In genomic region chr14:21455592-21455911, GRCh38 we compare ENCODE assay signal across 8 cellular contexts. TPM values are rescaled to one million over a fixed set of nuclear protein-coding genes. Genes with fewer than 3 reads are reported as not detected.
DNase-seq lines count a peak whose midpoint lies in the region; ATAC-seq, FAIRE-seq and TF ChIP-seq lines count a peak whose summit lies in the region.

No MANE protein-coding gene starts in this region.

- H3K4me2 ChIP-seq in DND-41 (ENCODE audit: insufficient read depth, low read length) (peak overlapping the region; percentile 94), HCT116 (ENCODE audit: low read length) (peak overlapping the region; percentile 84)

- H3K36me3 ChIP-seq in DND-41 (ENCODE audit: insufficient read depth, low read length) = peaks cover 15% of the 10 kb centered on the region
- H3K36me3 ChIP-seq in HCT116 (ENCODE audit: control insufficient read depth in 1 of 2, insufficient read depth in 2 of 2, low read length in 2 of 2) = peaks cover 0 to 3% of the 10 kb centered on the region in 2 experiments; a peak in 1 of 4 replicates
- H3K36me3 ChIP-seq in SK-N-MC (ENCODE audit: insufficient read depth, low read length) = peaks cover 14% of the 10 kb centered on the region
- no peaks in the 10 kb centered on the region for H3K36me3 ChIP-seq in pancreas

- ATAC-seq in DND-41 (ENCODE audit: insufficient read depth, low read depth) = no peak; the same call in 2 of the 3 replicates
- ATAC-seq in HCT116 = peak; percentile 26
- ATAC-seq in pancreas = peak; percentile 21 to 43 (median 37)

- H3K27me3 ChIP-seq in DND-41 (ENCODE audit: insufficient read depth, low read length, poor library complexity) (no peaks in the 10 kb centered on the region), HCT116 (ENCODE audit: insufficient read depth, low read length) (no peaks in the 10 kb centered on the region), pancreas (no peaks in the 10 kb centered on the region)

- H3K9me2 ChIP-seq in HCT116 (ENCODE audit: insufficient read depth) = no peaks in the 10 kb centered on the region

- H3K4me1 ChIP-seq in DND-41 (ENCODE audit: insufficient read depth, low read length) = peaks cover 35% of the 10 kb centered on the region
- peaks cover 10 to 16% of the 10 kb centered on the region in 2 experiments; a peak in 3 of 4 replicates for H3K4me1 ChIP-seq in HCT116 (ENCODE audit: control insufficient read depth in 1 of 2, insufficient read depth in 2 of 2, low read length in 2 of 2)
- peaks cover 4 to 19% (median 5%) of the 10 kb centered on the region in 3 donors for H3K4me1 ChIP-seq in pancreas

- H3K4me3 ChIP-seq in DND-41 (ENCODE audit: low read depth in 1 of 2, low read length in 2 of 2) (peak overlapping the region; percentile 68 to 85; a peak in 3 of 4 replicates), HCT116 (replicated peaks in 1 of 2; ENCODE audit: low read depth in 1 of 2, low read length in 2 of 2) (peak overlapping the region; percentile 87 to 97), SK-N-MC (peak overlapping the region; percentile 93), pancreas (peak overlapping the region; percentile 43 to 83 (median 72))

- H3K27ac ChIP-seq in DND-41 (ENCODE audit: low read length) (peak overlapping the region; percentile 79), HCT116 (ENCODE audit: low read depth, low read length) (peak overlapping the region; percentile 69), SK-N-MC (peak overlapping the region; percentile 33; the same call in 1 of the 2 replicates), pancreas (peak overlapping the region; percentile 67 to 97 (median 89))

- RAD21 ChIA-PET in HCT116 (lab: Charles Lee; ENCODE audit: low non-redundant PET in 1 of 2, low total read pairs in 2 of 2, uncharacterized antibody in 2 of 2, unreplicated experiment in 2 of 2) = interaction anchor here (0.9 to 1.6 kb wide), 2 partner anchors 18 to 55 kb away, joined by 4 to 5 read pairs; partner anchors contain the start of gene METTL3 (in 1 of the 2)

- no peak for TF ChIP-seq RAD21 in HCT116 (IDR thresholded peaks at IDR 0.05; ENCODE audit: low read depth)

- H3K79me2 ChIP-seq in DND-41 (ENCODE audit: insufficient read depth, low read length) = peaks cover 53% of the 10 kb centered on the region
- H3K79me2 ChIP-seq in HCT116 (ENCODE audit: insufficient read depth, low read length) = peaks cover 53% of the 10 kb centered on the region

- H4K20me1 ChIP-seq in DND-41 (ENCODE audit: insufficient read depth, low read length) (peaks cover 8% of the 10 kb centered on the region; the same call in 1 of the 2 replicates), HCT116 (ENCODE audit: insufficient read depth) (no peaks in the 10 kb centered on the region)

- TF ChIP-seq POLR2A in HCT116 (IDR thresholded peaks at IDR 0.05; ENCODE audit: borderline replicate concordance, extremely low read depth, insufficient read depth, insufficient read length) = no peak

- intact Hi-C loops in HCT116 (cut with micrococcal nuclease) (no loop called here), pancreas (cut with DNase I) (no loop called here)

- 0 to 1% methylated on average over 17 of the region's 17 CpGs for WGBS in pancreas, 2 donors

- CTCF ChIA-PET in HCT116 (lab: Charles Lee) = interaction anchor here (0.6 to 2.6 kb wide), 13 partner anchors 10 to 441 kb away, joined by 3 to 23 read pairs (median 4); no protein-coding TSS in a partner anchor

- H3K9me3 ChIP-seq in DND-41 (ENCODE audit: insufficient read depth, low read length, severe bottlenecking) (no peaks in the 10 kb centered on the region), HCT116 (ENCODE audit: control insufficient read depth in 1 of 2, insufficient read depth in 1 of 2, low read depth in 1 of 2, low read length in 2 of 2) (no peaks in the 10 kb centered on the region), SK-N-MC (ENCODE audit: low read depth, low read length) (no peaks in the 10 kb centered on the region), pancreas (no peaks in the 10 kb centered on the region)

- FAIRE-seq in pancreas (lab: Jason Lieb, UNC) = no peak

- POLR2A ChIA-PET in HCT116 (lab: Charles Lee) = interaction anchor here (0.9 to 2.1 kb wide), 5 partner anchors 11 to 71 kb away, joined by 4 to 34 read pairs (median 9); partner anchors contain the start of genes METTL3, RAB2B, SUPT16H and TOX4

- DNase-seq in DND-41 (no peak), HCT116 (ENCODE audit: low read depth, low spot score) (no peak), SK-N-MC (ENCODE audit: low read depth, low spot score) (no peak), fibroblast of gingiva (ENCODE audit: low read depth) (peak; percentile 13), pancreas (no peak), NOMO-1 treated with dmso at 0.1 percent for 144 hours (lab: John Stamatoyannopoulos, UW; ENCODE audit: unreplicated experiment) (no peak), OCI-M1 (lab: John Stamatoyannopoulos, UW) (no peak), medulla oblongata (ENCODE audit: extremely low spot score) (no peak)

- H3K9ac ChIP-seq in DND-41 (ENCODE audit: low read depth, low read length) (peak overlapping the region; percentile 69), HCT116 (ENCODE audit: low read length) (peak overlapping the region; percentile 92), SK-N-MC (ENCODE audit: insufficient read length) (peak overlapping the region; percentile 88)

- BruUV-seq in HCT116 (replicated peaks; lab: Mats Ljungman, UMichigan) = TSS peak; percentile 59

- H2AFZ ChIP-seq in DND-41 (ENCODE audit: low read depth, low read length) (peak overlapping the region; percentile 89), HCT116 (ENCODE audit: low read depth, low read length, poor library complexity, severe bottlenecking) (no peak overlapping the region)

- TF ChIP-seq CTCF in DND-41 (IDR thresholded peaks at IDR 0.05; ENCODE audit: borderline replicate concordance, extremely low read depth, low read length, poor library complexity, severe bottlenecking) (no peak), HCT116 (IDR thresholded peaks at IDR 0.05 in 2 of 3, conservative IDR thresholded peaks at IDR 0.05 in 1 of 3; ENCODE audit: borderline replicate concordance in 1 of 3, insufficient read depth in 1 of 3, low read depth in 2 of 3, low read length in 2 of 3) (no peak), pancreas (IDR thresholded peaks at IDR 0.05) (no peak)

TF ChIP-seq in HCT116, 20 proteins besides CTCF, POLR2A, EP300 and RAD21:
- TF ChIP-seq POLR2AphosphoS5 (IDR thresholded peaks at IDR 0.05; ENCODE audit: low read depth, low read length) = no peak

RNA-seq across cellular contexts. Expression of gene CHD8, which starts 0.4 kb away (rescaled TPM):
- total RNA-seq in HCT116 (2021; ENCODE audit: unreplicated experiment) = 46.8 TPM
- polyA plus RNA-seq in HCT116 (2012) = 35.5 and 36.0 TPM in 2 replicates
- 10 to 100 TPM; 21.7 to 42.4 (median 25.6) TPM for total RNA-seq in pancreas
- polyA plus RNA-seq in pancreas = 10 to 100 TPM; 20.5 to 32.1 TPM

RNA-seq across cellular contexts. Expression of gene RAB2B, which starts 21.2 kb away (rescaled TPM):
- total RNA-seq in HCT116 (2021; ENCODE audit: unreplicated experiment) = 24.3 TPM
- polyA plus RNA-seq in HCT116 (2012) = 16.2 and 23.7 TPM in 2 replicates
- total RNA-seq in pancreas = 10 to 100 TPM in 2 of 6 donors, 1 to 10 TPM in 4; 5.7 to 14.3 (median 8.8) TPM
- 10 to 100 TPM; 13.8 to 18.6 TPM for polyA plus RNA-seq in pancreas

RNA-seq across cellular contexts. Expression of gene TOX4, which starts 21.4 kb away (rescaled TPM):
- total RNA-seq in HCT116 (2021; ENCODE audit: unreplicated experiment) (58.5 TPM), pancreas (10 to 100 TPM; 33.7 to 39.7 (median 37.6) TPM)
- 53.8 and 62.3 TPM in 2 replicates for polyA plus RNA-seq in HCT116 (2012)
- polyA plus RNA-seq in pancreas = 10 to 100 TPM; 13.2 to 14.7 TPM

RNA-seq across cellular contexts. Expression of gene METTL3, which starts 55.6 kb away (rescaled TPM):
- 62.3 TPM for total RNA-seq in HCT116 (2021; ENCODE audit: unreplicated experiment)
- polyA plus RNA-seq in HCT116 (2012) = 41.6 and 48.0 TPM in 2 replicates
- 10 to 100 TPM; 14.2 to 27.6 (median 18.6) TPM for total RNA-seq in pancreas
- 10 to 100 TPM; 34.2 to 45.8 TPM for polyA plus RNA-seq in pancreas

Comparison
In these comparisons a context has a peak if more than half of its experiments do, and no peak if none do; other contexts are left out.
1. H3K27ac ChIP-seq: peak in every context shown above with its lines; median percentile 89 in pancreas; 79 in DND-41; 69 in HCT116; 33 in SK-N-MC.